In the genomic region with DNA sequence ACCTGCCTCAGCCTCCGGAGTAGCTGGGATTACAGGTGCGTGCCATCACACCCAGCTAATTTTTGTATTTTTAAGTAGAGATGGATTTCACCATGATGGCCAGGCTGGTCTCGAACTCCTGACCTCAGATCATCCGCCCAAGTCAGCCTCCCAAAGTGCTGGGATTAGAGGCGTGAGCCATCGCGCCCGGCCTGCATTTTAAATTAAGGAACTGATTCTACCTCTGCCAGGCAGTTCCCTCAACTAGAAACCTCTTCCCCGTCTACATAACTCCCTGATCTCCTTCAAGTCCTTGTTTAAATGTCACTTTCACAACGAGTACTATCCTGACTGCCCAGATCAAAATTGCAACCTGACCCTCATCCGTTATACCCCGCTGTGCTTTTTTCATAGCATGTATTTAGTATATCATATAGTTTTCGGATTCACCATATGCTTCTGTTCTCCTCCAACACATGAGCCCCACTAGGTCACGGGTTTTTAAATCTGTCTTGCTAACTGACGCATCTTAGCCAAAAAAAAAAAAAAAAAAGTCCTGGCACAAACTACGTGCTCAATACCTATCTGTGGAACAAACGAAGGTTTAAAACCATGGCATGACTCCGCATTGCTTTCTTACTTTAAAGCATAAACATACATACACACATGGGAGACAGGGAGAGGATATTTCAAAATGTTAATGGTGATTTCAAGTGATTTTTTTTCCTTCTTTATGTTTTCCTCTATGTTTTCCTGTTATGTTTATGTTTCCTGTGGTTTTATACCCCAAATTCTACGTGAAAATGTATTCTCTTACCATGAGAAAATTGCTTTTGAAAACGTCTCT, we compare ENCODE assay signal across 9 cellular contexts. TPM values are rescaled to one million over a fixed set of nuclear protein-coding genes. Genes with fewer than 3 reads are reported as not detected.
DNase-seq lines count a peak whose midpoint lies in the region; ATAC-seq and TF ChIP-seq lines count a peak whose summit lies in the region.
"Had no signal": no experiment of that assay in that cellular context is flagged by ENCODE, and none has a peak within 500 bp of the region (broad histone marks: within the 10 kb centered on the region; RNA-seq: fewer than 3 reads in every experiment).

No MANE protein-coding gene starts in this region.

- CTCF ChIA-PET in activated CD4-positive, alpha-beta memory T cell treated with anti-CD3 and anti-CD28 coated beads, Interleukin-2, amount 10 ng/mL, durations not matched to agents 7 days and 5 days (lab: Charles Lee): interaction anchor here (1.0 to 1.6 kb wide), 3 partner anchors 8 to 311 kb away, joined by 3 to 5 read pairs (median 4); no protein-coding TSS in a partner anchor

- H3K79me2 ChIP-seq in MM.1S (ENCODE audit: low read length): no peaks in the 10 kb centered on the region

- TF ChIP-seq CTCF in MM.1S (IDR thresholded peaks at IDR 0.05; ENCODE audit: low read length): no peak
- TF ChIP-seq CTCF in natural killer cell (IDR thresholded peaks at IDR 0.05): no peak

- no peaks in the 10 kb centered on the region for H3K9me2 ChIP-seq in MM.1S (replicated peaks; ENCODE audit: insufficient read depth, low read length)

- H3K27me3 ChIP-seq in MM.1S (replicated peaks; ENCODE audit: insufficient read depth, low read length): no peaks in the 10 kb centered on the region; the same call in 1 of the 2 replicates

- intact Hi-C loops in natural killer cell (cut with micrococcal nuclease): no loop called here

- H3K9me3 ChIP-seq in MM.1S (replicated peaks; ENCODE audit: insufficient read depth, low read length): no peaks in the 10 kb centered on the region

- H3K4me3 Mint-ChIP-seq in activated CD4-positive, alpha-beta memory T cell treated with anti-CD3 and anti-CD28 coated beads, Interleukin-2, amount 10 ng/mL, durations not matched to agents 7 days and 5 days: peak overlapping the region; percentile 56
- H3K4me3 Mint-ChIP-seq in natural killer cell: peak overlapping the region; percentile 70

- POLR2A ChIA-PET in activated CD4-positive, alpha-beta memory T cell treated with anti-CD3 and anti-CD28 coated beads, Interleukin-2, amount 10 ng/mL, durations not matched to agents 7 days and 5 days (lab: Charles Lee): interaction anchor here (1.0 kb wide), 1 partner anchor 54 kb away, joined by 3 read pairs; the partner anchor contains the start of genes GDF9 and UQCRQ

- H3K4me1 ChIP-seq in MM.1S (ENCODE audit: low read length): no peaks in the 10 kb centered on the region

- no peak overlapping the region for H3K27ac ChIP-seq in MM.1S (ENCODE audit: low read length)

- H3K9ac ChIP-seq in MM.1S (ENCODE audit: low read length): no peak overlapping the region

- H3K36me3 ChIP-seq in MM.1S (replicated peaks; ENCODE audit: insufficient read depth, low read length): no peaks in the 10 kb centered on the region

- no peak overlapping the region for H3K27ac Mint-ChIP-seq in activated CD4-positive, alpha-beta memory T cell treated with anti-CD3 and anti-CD28 coated beads, Interleukin-2, amount 10 ng/mL, durations not matched to agents 7 days and 5 days
- H3K27ac Mint-ChIP-seq in natural killer cell: no peak overlapping the region

- peak overlapping the region; percentile 43; the same call in 1 of the 2 replicates for H3K4me2 ChIP-seq in MM.1S (ENCODE audit: low read depth, low read length)

- H3K4me3 ChIP-seq in MM.1S (ENCODE audit: low read length): no peak overlapping the region

- no peaks in the 10 kb centered on the region for H3K9me3 Mint-ChIP-seq in activated CD4-positive, alpha-beta memory T cell treated with anti-CD3 and anti-CD28 coated beads, Interleukin-2, amount 10 ng/mL, durations not matched to agents 7 days and 5 days
- no peaks in the 10 kb centered on the region for H3K9me3 Mint-ChIP-seq in natural killer cell

- no peaks in the 10 kb centered on the region for H3K36me3 Mint-ChIP-seq in activated CD4-positive, alpha-beta memory T cell treated with anti-CD3 and anti-CD28 coated beads, Interleukin-2, amount 10 ng/mL, durations not matched to agents 7 days and 5 days (ENCODE audit: low read depth)
- H3K36me3 Mint-ChIP-seq in natural killer cell: no peaks in the 10 kb centered on the region

- H3K4me1 Mint-ChIP-seq in activated CD4-positive, alpha-beta memory T cell treated with anti-CD3 and anti-CD28 coated beads, Interleukin-2, amount 10 ng/mL, durations not matched to agents 7 days and 5 days: peaks cover 12% of the 10 kb centered on the region
- H3K4me1 Mint-ChIP-seq in natural killer cell: peaks cover 6 to 8% of the 10 kb centered on the region in 2 donors

- no peaks in the 10 kb centered on the region for H3F3A ChIP-seq in MM.1S (ENCODE audit: insufficient read depth, low read length)

- H3K27me3 Mint-ChIP-seq in activated CD4-positive, alpha-beta memory T cell treated with anti-CD3 and anti-CD28 coated beads, Interleukin-2, amount 10 ng/mL, durations not matched to agents 7 days and 5 days: peaks cover 52% of the 10 kb centered on the region
- H3K27me3 Mint-ChIP-seq in natural killer cell (ENCODE audit: low read depth in 2 of 2): peaks cover 49 to 69% of the 10 kb centered on the region in 2 donors

- ATAC-seq in natural killer cell (no peak), GM21360 (IDR thresholded peaks at IDR 0.05; ENCODE audit: unreplicated experiment) (no peak), HG03196 (IDR thresholded peaks at IDR 0.05; ENCODE audit: unreplicated experiment) (no peak), esophagus mucosa (no peak)

- no peak overlapping the region for H2AFZ ChIP-seq in MM.1S (ENCODE audit: low read length)

- no peaks in the 10 kb centered on the region for H4K20me1 ChIP-seq in MM.1S (ENCODE audit: insufficient read depth, low read length)

- DNase-seq in DMS 273 treated with DMSO at 0.1 percent for 48 hours (lab: John Stamatoyannopoulos, UW) (peak; percentile 33), MM.1S (no peak), natural killer cell (no peak), mesenteric fat pad (ENCODE audit: low spot score) (no peak)
- no peak for DNase-seq in activated CD4-positive, alpha-beta memory T cell treated with anti-CD3 and anti-CD28 coated beads, Interleukin-2, amount 10 ng/mL, durations not matched to agents 7 days and 5 days

RNA-seq across cellular contexts. Expression of gene SOWAHA, which starts 0.8 kb away (rescaled TPM):
- total RNA-seq in activated CD4-positive, alpha-beta memory T cell treated with anti-CD3 and anti-CD28 coated beads, Interleukin-2, amount 10 ng/mL, durations not matched to agents 7 days and 5 days: not detected
- total RNA-seq in natural killer cell (not detected), mesenteric fat pad (not detected), esophagus mucosa (0.04 TPM)

RNA-seq across cellular contexts. Expression of gene SHROOM1, which starts 18.1 kb away (rescaled TPM):
- total RNA-seq in activated CD4-positive, alpha-beta memory T cell treated with anti-CD3 and anti-CD28 coated beads, Interleukin-2, amount 10 ng/mL, durations not matched to agents 7 days and 5 days: 1 to 10 TPM; 2.5 to 2.7 TPM
- 1 to 10 TPM in 1 of 3 donors, under 1 TPM in 2; 0.82 to 3.5 (median 0.85) TPM for total RNA-seq in natural killer cell
- 10.6 TPM for total RNA-seq in mesenteric fat pad
- 6.9 TPM for total RNA-seq in esophagus mucosa

RNA-seq across cellular contexts. Expression of gene SEPTIN8, which starts 35.3 kb away (rescaled TPM):
- total RNA-seq in activated CD4-positive, alpha-beta memory T cell treated with anti-CD3 and anti-CD28 coated beads, Interleukin-2, amount 10 ng/mL, durations not matched to agents 7 days and 5 days: 10 to 100 TPM; 29.7 to 31.8 TPM
- total RNA-seq in natural killer cell (10 to 100 TPM in 1 of 3 donors, 1 to 10 TPM in 2; 5.2 to 17.0 (median 9.4) TPM), mesenteric fat pad (33.4 TPM), esophagus mucosa (46.0 TPM)

RNA-seq across cellular contexts. Expression of gene GDF9, which starts 53.9 kb away (rescaled TPM):
- 1 to 10 TPM in 1 of 2 experiments, under 1 TPM in 1; 0.68 to 1.2 TPM for total RNA-seq in activated CD4-positive, alpha-beta memory T cell treated with anti-CD3 and anti-CD28 coated beads, Interleukin-2, amount 10 ng/mL, durations not matched to agents 7 days and 5 days
- total RNA-seq in natural killer cell (under 1 TPM; 0.53 to 0.78 (median 0.57) TPM), mesenteric fat pad (not detected), esophagus mucosa (0.36 TPM)
- total RNA-seq: fibroblast of villous mesenchyme had no signal

RNA-seq across cellular contexts. Expression of gene UQCRQ, which starts 54.1 kb away (rescaled TPM):
- 100 to 1,000 TPM; 281 to 293 TPM for total RNA-seq in activated CD4-positive, alpha-beta memory T cell treated with anti-CD3 and anti-CD28 coated beads, Interleukin-2, amount 10 ng/mL, durations not matched to agents 7 days and 5 days
- total RNA-seq in natural killer cell: 100 to 1,000 TPM; 114 to 116 (median 115) TPM
- 391 TPM for total RNA-seq in mesenteric fat pad
- total RNA-seq in esophagus mucosa: 509 TPM
